In genomic region chr19:16495982-16496612, GRCh38 we compare ENCODE assay signal across 1 cellular context.
A peak's percentile ranks its signal among the peaks of the same experiment; 100 is the strongest.
TF ChIP-seq lines count a peak whose summit lies in the region.

Gene C19orf44 (plus strand): TSS chr19:16496394. CDS start chr19:16500793, 4,399 bp downstream.
Gene CALR3 (minus strand): TSS chr19:16496167. CDS start chr19:16496129, 38 bp downstream.

TF ChIP-seq in K562, 482 proteins besides CTCF, POLR2A, EP300 and RAD21 (continued from another document and continues in another):
- TF ChIP-seq EGR1 (conservative IDR thresholded peaks at IDR 0.05) (no peak; the same call in none of the 2 replicates), HMG20B (CRISPR knock-in tag; IDR thresholded peaks at IDR 0.05) (no peak), KDM4B (IDR thresholded peaks at IDR 0.05; ENCODE audit: borderline replicate concordance in 2 of 2, low read depth in 1 of 2) (peak in 1 of 2 experiments; percentile 54; a peak in 1 of 4 replicates), TAF1 (IDR thresholded peaks at IDR 0.05; ENCODE audit: control insufficient read depth, extremely low read depth, insufficient read depth, low read length, severe bottlenecking) (peak; percentile 71), SIN3A (IDR thresholded peaks at IDR 0.05; ENCODE audit: borderline replicate concordance in 2 of 2, control insufficient read depth in 1 of 2, low read depth in 2 of 2, low read length in 2 of 2) (peak; percentile 61 to 78; a peak in 1 of 4 replicates), FOXP4 (CRISPR knock-in tag; IDR thresholded peaks at IDR 0.05; ENCODE audit: borderline replicate concordance) (no peak), NBN (IDR thresholded peaks at IDR 0.05; ENCODE audit: low read depth) (no peak), ZNF407 (IDR thresholded peaks at IDR 0.05; ENCODE audit: low read depth) (no peak), ZNF655 (CRISPR knock-in tag; IDR thresholded peaks at IDR 0.05) (no peak), MAFF (IDR thresholded peaks at IDR 0.05; ENCODE audit: low read length) (no peak), JUN (IDR thresholded peaks at IDR 0.05; ENCODE audit: borderline replicate concordance, low read depth, low read length) (peak; percentile 35; the same call in 1 of the 2 replicates), JUN (CRISPR knock-in tag; IDR thresholded peaks at IDR 0.05; ENCODE audit: borderline replicate concordance) (no peak), NFYB (IDR thresholded peaks at IDR 0.05; ENCODE audit: extremely low read depth, insufficient read length) (peak; percentile 77), BRF1 (IDR thresholded peaks at IDR 0.05; ENCODE audit: borderline replicate concordance, extremely low read depth, insufficient read length) (no peak), ARNT (IDR thresholded peaks at IDR 0.05) (peak in 1 of 2 experiments; percentile 61; a peak in 1 of 4 replicates), SLC30A9 (CRISPR knock-in tag; IDR thresholded peaks at IDR 0.05) (no peak), PCBP2 (IDR thresholded peaks at IDR 0.05; ENCODE audit: low read depth, low read length, poor library complexity, severe bottlenecking) (no peak), ZC3H11A (IDR thresholded peaks at IDR 0.05; ENCODE audit: low read depth, low read length) (no peak), KLF6 (CRISPR knock-in tag; IDR thresholded peaks at IDR 0.05; ENCODE audit: borderline replicate concordance) (peak; percentile 54; the same call in 1 of the 2 replicates), NCOR1 (IDR thresholded peaks at IDR 0.05) (no peak), BCOR (IDR thresholded peaks at IDR 0.05) (peak; percentile 28; the same call in 1 of the 2 replicates), ZBTB26 (CRISPR knock-in tag; IDR thresholded peaks at IDR 0.05) (0 out of 2 replicates have a peak, but pooled peaks have one; percentile 65), FOXA3 (CRISPR knock-in tag; conservative IDR thresholded peaks at IDR 0.05 in 1 of 2, IDR thresholded peaks at IDR 0.05 in 1 of 2) (no peak), HBP1 (CRISPR knock-in tag; IDR thresholded peaks at IDR 0.05) (no peak), NFIX (CRISPR knock-in tag; IDR thresholded peaks at IDR 0.05; ENCODE audit: low read depth) (no peak), ZNF76 (CRISPR knock-in tag; IDR thresholded peaks at IDR 0.05; ENCODE audit: borderline replicate concordance) (peak; percentile 65; the same call in 1 of the 2 replicates), ELF1 (tag; IDR thresholded peaks at IDR 0.05) (peak; percentile 95), GTF3C2 (IDR thresholded peaks at IDR 0.05; ENCODE audit: borderline replicate concordance, extremely low read depth, insufficient read length) (no peak), ZBED1 (IDR thresholded peaks at IDR 0.05) (no peak), KDM1A (IDR thresholded peaks at IDR 0.05) (no peak), MNT (conservative IDR thresholded peaks at IDR 0.05) (peak; percentile 86 to 92), SMAD4 (CRISPR knock-in tag; conservative IDR thresholded peaks at IDR 0.05) (no peak), ELF2 (CRISPR knock-in tag; IDR thresholded peaks at IDR 0.05) (peak; percentile 71; the same call in 1 of the 2 replicates), ZNF263 (CRISPR knock-in tag; IDR thresholded peaks at IDR 0.05; ENCODE audit: borderline replicate concordance) (no peak), SRSF9 (IDR thresholded peaks at IDR 0.05; ENCODE audit: borderline replicate concordance, low read depth, low read length) (no peak), THRA (IDR thresholded peaks at IDR 0.05) (no peak), MTA1 (IDR thresholded peaks at IDR 0.05; ENCODE audit: borderline replicate concordance) (no peak), RBBP5 (IDR thresholded peaks at IDR 0.05; ENCODE audit: borderline replicate concordance, insufficient read depth, low read length, poor library complexity, severe bottlenecking) (peak; percentile 47)
